8 cellular contexts compared by ENCODE assay signal in genomic region chr14:101962503-101962874, GRCh38.
DNase-seq lines count a peak whose midpoint lies in the region; ATAC-seq and TF ChIP-seq lines count a peak whose summit lies in the region.

No MANE protein-coding gene starts in this region.

- ATAC-seq in HG03378 (IDR thresholded peaks at IDR 0.05; ENCODE audit: unreplicated experiment) (no peak), HG03045 (IDR thresholded peaks at IDR 0.05; ENCODE audit: unreplicated experiment) (no peak), GM19395 (IDR thresholded peaks at IDR 0.05; ENCODE audit: unreplicated experiment) (no peak)

- TF ChIP-seq POLR2A in erythroblast (IDR thresholded peaks at IDR 0.05; ENCODE audit: low read length) = no peak

- DNase-seq in GM04504 (ENCODE audit: low read depth) (peak; percentile 81), NCI-H69 (lab: John Stamatoyannopoulos, UW) (peak; percentile 98), erythroblast (lab: John Stamatoyannopoulos, UW) (peak; percentile 27 to 47), posterior cingulate gyrus (peak; percentile 46 to 94 (median 72))
- no peak for DNase-seq in stimulated activated CD4-positive, alpha-beta T cell treated with anti-CD3 and anti-CD28 coated beads, Interleukin-1b, Interleukin-23, amount 100 ng/mL, for 48 hours

- intact Hi-C loops in posterior cingulate gyrus (cut with DNase I) = loop anchor here (2.0 to 10.0 kb wide), 3 partner anchors 134 to 352 kb away; partner anchors contain the start of genes PPP2R5C and ZNF839
